Comparison of ENCODE assay signal across 9 cellular contexts in the genomic region with DNA sequence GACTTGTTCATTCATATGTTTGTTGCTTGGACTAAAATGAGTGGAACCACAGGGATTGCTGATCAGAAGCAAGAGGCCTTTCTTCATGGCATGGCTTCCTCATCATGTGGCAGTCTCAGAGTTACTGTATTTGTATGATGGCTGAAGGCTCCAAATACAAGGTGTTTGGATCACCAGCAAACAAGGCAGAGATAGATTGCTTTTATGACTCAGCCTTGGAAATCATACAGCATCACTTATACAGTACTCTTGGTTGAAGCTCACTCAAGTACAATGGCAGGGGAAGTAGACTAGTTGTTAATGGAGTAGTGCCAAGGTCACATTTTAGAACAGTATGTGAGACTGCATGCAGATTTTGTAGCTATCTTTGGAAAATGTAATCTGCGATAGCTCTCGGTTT. TPM values are rescaled to one million over a fixed set of nuclear protein-coding genes. Genes with fewer than 3 reads are reported as not detected.
DNase-seq lines count a peak whose midpoint lies in the region; ATAC-seq and TF ChIP-seq lines count a peak whose summit lies in the region.
"Had no signal": no experiment of that assay in that cellular context is flagged by ENCODE, and none has a peak within 500 bp of the region (broad histone marks: within the 10 kb centered on the region; RNA-seq: fewer than 3 reads in every experiment).

No MANE protein-coding gene starts in this region.

- H3K27ac ChIP-seq in heart left ventricle, result peak overlapping the region in 8 of 12 donors; percentile 0 to 44 (median 28)

- intact Hi-C loops in heart left ventricle (cut with DNase I) (loop anchor here in 1 of 10 donors (5.0 kb wide), 1 partner anchor 39 kb away; the partner anchor contains the start of gene NAT10), sciatic nerve (cut with DNase I) (no loop called here)

- 3 to 16% (median 9%) methylated on average over 2 of the region's 2 CpGs for WGBS in heart left ventricle, 4 donors

- TF ChIP-seq POLR2A in heart left ventricle (IDR thresholded peaks at IDR 0.05), result no peak

- no peaks in the 10 kb centered on the region for H3K9me3 Mint-ChIP-seq in activated naive CD4-positive, alpha-beta T cell treated with anti-CD3 and anti-CD28 coated beads, Interleukin-2, amount 50 U/mL, for 72 hours

- H3K36me3 ChIP-seq in heart left ventricle, result peaks cover 0 to 50% (median 16%) of the 10 kb centered on the region in 9 donors

- H3K4me3 ChIP-seq in heart left ventricle, result no peak overlapping the region

- peaks cover 0 to 70% (median 41%) of the 10 kb centered on the region in 12 donors for H3K4me1 ChIP-seq in heart left ventricle

- peak; percentile 16 to 57 for ATAC-seq in activated naive CD4-positive, alpha-beta T cell treated with anti-CD3 and anti-CD28 coated beads, Interleukin-2, amount 50 U/mL, for 72 hours
- ATAC-seq in heart left ventricle (peak; percentile 76 to 91 (median 90)), sciatic nerve (no peak)

- no peaks in the 10 kb centered on the region for H3K27me3 ChIP-seq in heart left ventricle

- H3K9me3 ChIP-seq in heart left ventricle, result no peaks in the 10 kb centered on the region

- H3K36me3 Mint-ChIP-seq in activated naive CD4-positive, alpha-beta T cell treated with anti-CD3 and anti-CD28 coated beads, Interleukin-2, amount 50 U/mL, for 72 hours, result peaks cover 5 to 15% of the 10 kb centered on the region in 2 donors

- TF ChIP-seq CTCF in heart left ventricle (IDR thresholded peaks at IDR 0.05), result no peak

- no peak for DNase-seq in activated naive CD4-positive, alpha-beta T cell treated with anti-CD3 and anti-CD28 coated beads, Interleukin-2, amount 50 U/mL, for 72 hours (ENCODE audit: low spot score in 2 of 2)
- DNase-seq in activated naive CD4-positive, alpha-beta T cell (lab: John Stamatoyannopoulos, UW), result no peak
- DNase-seq in SW480 (ENCODE audit: low spot score) (peak; percentile 31), heart left ventricle (no peak), superior temporal gyrus (ENCODE audit: extremely low spot score) (peak; percentile 41), HuH-7 (ENCODE audit: low spot score) (no peak), NCI-H774 (lab: John Stamatoyannopoulos, UW) (no peak), sciatic nerve (ENCODE audit: low spot score) (no peak)
- DNase-seq: central memory CD4-positive, alpha-beta T cell had no signal

- no peak overlapping the region for H3K27ac Mint-ChIP-seq in activated naive CD4-positive, alpha-beta T cell treated with anti-CD3 and anti-CD28 coated beads, Interleukin-2, amount 50 U/mL, for 72 hours

RNA-seq across cellular contexts. Expression of gene CAPRIN1, which starts 16.6 kb away (rescaled TPM):
- 100 to 1,000 TPM; 191 to 241 TPM for total RNA-seq in activated naive CD4-positive, alpha-beta T cell treated with anti-CD3 and anti-CD28 coated beads, Interleukin-2, amount 50 U/mL, for 72 hours
- total RNA-seq in heart left ventricle, result 100 to 1,000 TPM in 7 of 9 donors, 10 to 100 TPM in 2; 94.2 to 134 (median 114) TPM
- 10 to 100 TPM; 35.4 to 55.4 TPM for polyA plus RNA-seq in heart left ventricle
- 167 TPM for total RNA-seq in sciatic nerve

RNA-seq across cellular contexts. Expression of gene NAT10, which starts 37.3 kb away (rescaled TPM):
- 100 to 1,000 TPM in 1 of 2 donors, 10 to 100 TPM in 1; 53.9 to 154 TPM for total RNA-seq in activated naive CD4-positive, alpha-beta T cell treated with anti-CD3 and anti-CD28 coated beads, Interleukin-2, amount 50 U/mL, for 72 hours
- total RNA-seq in heart left ventricle (10 to 100 TPM; 14.5 to 27.1 (median 21.2) TPM), sciatic nerve (46.3 TPM)
- polyA plus RNA-seq in heart left ventricle, result 10 to 100 TPM; 16.3 to 21.1 TPM

Comparison
In these comparisons a context has a peak if more than half of its experiments do, and no peak if none do; other contexts are left out.
1. DNase-seq: peak in SW480 (single experiment) and superior temporal gyrus (single experiment); none in activated naive CD4-positive, alpha-beta T cell treated with anti-CD3 and anti-CD28 coated beads, Interleukin-2, amount 50 U/mL, for 72 hours (0 of 2), activated naive CD4-positive, alpha-beta T cell (0 of 4), heart left ventricle (0 of 5), HuH-7 (single experiment), NCI-H774 (single experiment) and sciatic nerve (single experiment).